12 cellular contexts compared by ENCODE assay signal in the genomic region with DNA sequence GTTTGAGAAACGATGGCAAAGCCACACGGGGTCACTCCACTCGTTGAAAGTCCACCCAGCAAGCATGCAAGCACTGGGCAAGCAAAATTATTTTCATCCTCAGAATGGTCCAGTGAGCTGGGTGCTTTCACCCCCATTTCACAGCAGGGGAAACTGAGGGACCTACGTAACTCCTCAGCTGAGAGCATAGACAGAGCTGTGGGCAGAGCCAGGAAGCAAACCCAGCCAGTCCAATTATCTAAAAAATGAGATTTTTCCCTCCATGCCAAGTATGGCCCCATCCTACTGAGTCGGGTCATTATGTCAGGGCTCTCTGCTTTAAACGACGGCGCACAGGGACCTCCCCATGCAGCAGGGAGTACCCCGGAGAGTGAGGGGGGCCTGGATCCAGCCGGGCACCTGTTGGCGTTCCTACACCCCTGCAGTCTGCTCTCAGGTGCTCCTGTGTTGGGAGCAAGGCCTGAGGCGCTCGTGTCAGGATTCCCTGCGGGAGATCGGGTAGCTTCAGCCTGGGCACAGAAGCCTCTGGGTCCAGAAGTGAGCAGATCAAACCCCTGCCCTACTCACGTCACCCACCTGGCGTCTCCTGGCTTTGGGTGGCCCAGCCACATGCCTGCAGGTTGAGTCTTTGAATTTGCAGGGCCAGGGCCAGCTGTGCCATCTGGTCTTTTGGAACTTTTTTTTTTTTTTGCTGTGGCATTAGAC. TPM values are rescaled to one million over a fixed set of nuclear protein-coding genes. Genes with fewer than 3 reads are reported as not detected.
A peak's percentile ranks its signal among the peaks of the same experiment; 100 is the strongest.
DNase-seq lines count a peak whose midpoint lies in the region; ATAC-seq and TF ChIP-seq lines count a peak whose summit lies in the region.
"Had no signal": no experiment of that assay in that cellular context is flagged by ENCODE, and none has a peak within 500 bp of the region (broad histone marks: within the 10 kb centered on the region; RNA-seq: fewer than 3 reads in every experiment).

No MANE protein-coding gene starts in this region.

- ATAC-seq in SK-N-SH treated with all-trans-retinoic acid at 6 μM for 48 hours (no peak), omental fat pad (ENCODE audit: low FRiP score) (no peak)

- H3K36me3 ChIP-seq in SK-N-SH (replicated peaks in 1 of 2; ENCODE audit: control insufficient read depth in 1 of 2, insufficient read depth in 2 of 2, low read length in 1 of 2) (no peaks in the 10 kb centered on the region), brain microvascular endothelial cell (replicated peaks) (no peaks in the 10 kb centered on the region), tibial nerve (no peaks in the 10 kb centered on the region)

- TF ChIP-seq EP300 in SK-N-SH (IDR thresholded peaks at IDR 0.05; ENCODE audit: borderline replicate concordance in 1 of 2, low read depth in 1 of 2, low read length in 1 of 2): no peak
- no peak for TF ChIP-seq EP300 in tibial nerve (IDR thresholded peaks at IDR 0.05)

- H3K27ac ChIP-seq in SK-N-SH (ENCODE audit: low read depth in 2 of 2, low read length in 1 of 2): peak overlapping the region; percentile 78 to 95
- peak overlapping the region; percentile 78 for H3K27ac ChIP-seq in brain microvascular endothelial cell
- peak overlapping the region; percentile 59 to 89 (median 71) for H3K27ac ChIP-seq in tibial nerve
- H3K27ac ChIP-seq: parathyroid adenoma had no signal

- DNase-seq in SK-N-SH (no peak), brain microvascular endothelial cell (no peak), mesothelial cell of epicardium (ENCODE audit: low spot score in 2 of 2, unreplicated experiment in 2 of 2) (no peak), tibial nerve (ENCODE audit: low spot score in 2 of 2) (no peak), omental fat pad (ENCODE audit: low spot score) (no peak), SKM-1 treated with dmso at 0.1 percent for 144 hours (lab: John Stamatoyannopoulos, UW; ENCODE audit: unreplicated experiment) (no peak)
- DNase-seq in activated CD4-positive, alpha-beta T cell treated with anti-CD3 and anti-CD28 coated beads, Interleukin-2, amount 10 ng/mL, durations not matched to agents 7 days and 5 days: no peak
- DNase-seq: 8988T; activated naive CD8-positive, alpha-beta T cell treated with anti-CD3 and anti-CD28 coated beads, Interleukin-2, amount 10 ng/mL, durations not matched to agents 7 days and 5 days had no signal

- H3K4me2 ChIP-seq in SK-N-SH: peak overlapping the region; percentile 70

- H3K27ac Mint-ChIP-seq in mesothelial cell of epicardium: peak overlapping the region; percentile 21
- H3K27ac Mint-ChIP-seq in activated CD4-positive, alpha-beta T cell treated with anti-CD3 and anti-CD28 coated beads, Interleukin-2, amount 10 ng/mL, durations not matched to agents 7 days and 5 days: no peak overlapping the region
- H3K27ac Mint-ChIP-seq: activated naive CD8-positive, alpha-beta T cell treated with anti-CD3 and anti-CD28 coated beads, Interleukin-2, amount 10 ng/mL, durations not matched to agents 7 days and 5 days had no signal

- TF ChIP-seq CTCF in SK-N-SH (IDR thresholded peaks at IDR 0.05): no peak
- no peak for TF ChIP-seq CTCF in brain microvascular endothelial cell (IDR thresholded peaks at IDR 0.05; ENCODE audit: low read depth, low read length, missing control alignments)
- TF ChIP-seq CTCF in mesothelial cell of epicardium (IDR thresholded peaks at IDR 0.05; ENCODE audit: unreplicated experiment): no peak
- no peak for TF ChIP-seq CTCF in tibial nerve (IDR thresholded peaks at IDR 0.05)
- no peak for TF ChIP-seq CTCF in omental fat pad (IDR thresholded peaks at IDR 0.05)

- H2AFZ ChIP-seq in SK-N-SH (ENCODE audit: low read depth): peak overlapping the region; percentile 17; the same call in 1 of the 2 replicates
- H2AFZ ChIP-seq: parathyroid adenoma had no signal

- TF ChIP-seq POLR2A in tibial nerve (IDR thresholded peaks at IDR 0.05): no peak

- H3K9ac ChIP-seq in SK-N-SH: peak overlapping the region; percentile 64
- H3K9ac ChIP-seq: parathyroid adenoma had no signal

- no peaks in the 10 kb centered on the region for H3K9me3 Mint-ChIP-seq in mesothelial cell of epicardium
- H3K9me3 Mint-ChIP-seq in activated CD4-positive, alpha-beta T cell treated with anti-CD3 and anti-CD28 coated beads, Interleukin-2, amount 10 ng/mL, durations not matched to agents 7 days and 5 days: peaks cover 2% of the 10 kb centered on the region

- CTCF ChIA-PET in SK-N-SH (lab: Yijun Ruan, JAX): no interaction called here
- CTCF ChIA-PET in activated CD4-positive, alpha-beta T cell treated with anti-CD3 and anti-CD28 coated beads, Interleukin-2, amount 10 ng/mL, durations not matched to agents 7 days and 5 days (lab: Charles Lee): no interaction called here

- peaks cover 16% of the 10 kb centered on the region for H3K79me2 ChIP-seq in SK-N-SH (ENCODE audit: insufficient read depth)
- H3K79me2 ChIP-seq: parathyroid adenoma had no signal

- H3K27me3 Mint-ChIP-seq in mesothelial cell of epicardium (ENCODE audit: low read depth): no peaks in the 10 kb centered on the region
- H3K27me3 Mint-ChIP-seq in activated CD4-positive, alpha-beta T cell treated with anti-CD3 and anti-CD28 coated beads, Interleukin-2, amount 10 ng/mL, durations not matched to agents 7 days and 5 days: no peaks in the 10 kb centered on the region

- no peaks in the 10 kb centered on the region for H4K20me1 ChIP-seq in SK-N-SH (ENCODE audit: insufficient read depth)

- POLR2A ChIA-PET in SK-N-SH (lab: Yijun Ruan, JAX): no interaction called here
- POLR2A ChIA-PET in activated CD4-positive, alpha-beta T cell treated with anti-CD3 and anti-CD28 coated beads, Interleukin-2, amount 10 ng/mL, durations not matched to agents 7 days and 5 days (lab: Charles Lee): no interaction called here

- TF ChIP-seq RAD21 in SK-N-SH (IDR thresholded peaks at IDR 0.05; ENCODE audit: low read length): no peak

- H3K36me3 Mint-ChIP-seq in mesothelial cell of epicardium: no peaks in the 10 kb centered on the region
- peaks cover 2% of the 10 kb centered on the region for H3K36me3 Mint-ChIP-seq in activated CD4-positive, alpha-beta T cell treated with anti-CD3 and anti-CD28 coated beads, Interleukin-2, amount 10 ng/mL, durations not matched to agents 7 days and 5 days (ENCODE audit: low read depth)
- H3K36me3 Mint-ChIP-seq: activated naive CD8-positive, alpha-beta T cell treated with anti-CD3 and anti-CD28 coated beads, Interleukin-2, amount 10 ng/mL, durations not matched to agents 7 days and 5 days had no signal

- H3K9me2 ChIP-seq in SK-N-SH: no peaks in the 10 kb centered on the region

- H3K27me3 ChIP-seq in SK-N-SH (ENCODE audit: insufficient read depth): no peaks in the 10 kb centered on the region
- no peaks in the 10 kb centered on the region for H3K27me3 ChIP-seq in brain microvascular endothelial cell (replicated peaks)
- no peaks in the 10 kb centered on the region for H3K27me3 ChIP-seq in tibial nerve

- in situ Hi-C loops in brain microvascular endothelial cell (cut with HindIII; ENCODE audit: low pct_ligation_motif_present, low sequenced_read_pairs): no loop called here

- H3K4me1 Mint-ChIP-seq in mesothelial cell of epicardium: peaks cover 29% of the 10 kb centered on the region
- H3K4me1 Mint-ChIP-seq in activated CD4-positive, alpha-beta T cell treated with anti-CD3 and anti-CD28 coated beads, Interleukin-2, amount 10 ng/mL, durations not matched to agents 7 days and 5 days: no peaks in the 10 kb centered on the region
- H3K4me1 Mint-ChIP-seq: activated naive CD8-positive, alpha-beta T cell treated with anti-CD3 and anti-CD28 coated beads, Interleukin-2, amount 10 ng/mL, durations not matched to agents 7 days and 5 days had no signal

- peak overlapping the region in 1 of 2 experiments; percentile 27; a peak in 1 of 4 replicates for H3K4me3 ChIP-seq in SK-N-SH (ENCODE audit: low read depth in 2 of 2, low read length in 1 of 2)
- no peak overlapping the region for H3K4me3 ChIP-seq in brain microvascular endothelial cell (ENCODE audit: low read depth, low read length)
- H3K4me3 ChIP-seq in tibial nerve: peak overlapping the region in 1 of 4 donors; percentile 37

- peaks cover 14% of the 10 kb centered on the region for H3F3A ChIP-seq in SK-N-SH (replicated peaks; ENCODE audit: insufficient read depth)

- H3K9me3 ChIP-seq in SK-N-SH (no peaks in the 10 kb centered on the region), tibial nerve (no peaks in the 10 kb centered on the region)

- H3K4me1 ChIP-seq in SK-N-SH (ENCODE audit: control insufficient read depth in 1 of 2, insufficient read depth in 2 of 2, low read depth in 1 of 2, low read length in 1 of 2): peaks cover 32 to 42% of the 10 kb centered on the region in 2 experiments; a peak in 3 of 4 replicates
- H3K4me1 ChIP-seq in tibial nerve: peaks cover 0 to 67% (median 34%) of the 10 kb centered on the region in 4 donors
- H3K4me1 ChIP-seq: parathyroid adenoma had no signal

- 83% methylated on average over 4 of the region's 17 CpGs for WGBS in SK-N-SH (ENCODE audit: low lambda C conversion rate)
- WGBS in tibial nerve, 2 donors: 46 to 74% methylated on average over 10 to 17 of the region's 17 CpGs

- H3K4me3 Mint-ChIP-seq in mesothelial cell of epicardium: no peak overlapping the region
- H3K4me3 Mint-ChIP-seq in activated CD4-positive, alpha-beta T cell treated with anti-CD3 and anti-CD28 coated beads, Interleukin-2, amount 10 ng/mL, durations not matched to agents 7 days and 5 days: no peak overlapping the region
- H3K4me3 Mint-ChIP-seq: activated naive CD8-positive, alpha-beta T cell treated with anti-CD3 and anti-CD28 coated beads, Interleukin-2, amount 10 ng/mL, durations not matched to agents 7 days and 5 days had no signal

TF ChIP-seq in SK-N-SH, 30 proteins besides CTCF, POLR2A, EP300 and RAD21 (continues in another document):
- no peak for TF ChIP-seq RCOR1 (IDR thresholded peaks at IDR 0.05; ENCODE audit: low read length)
- no peak for TF ChIP-seq MXI1 (IDR thresholded peaks at IDR 0.05; ENCODE audit: low read depth, low read length)
- TF ChIP-seq YY1 (IDR thresholded peaks at IDR 0.05; ENCODE audit: low read depth): no peak
- TF ChIP-seq POLR2AphosphoS5 (IDR thresholded peaks at IDR 0.05; ENCODE audit: low read depth, low read length): no peak

TF ChIP-seq in SK-N-SH treated with all-trans-retinoic acid at 6 μM for 48 hours, 23 proteins besides CTCF, POLR2A, EP300 and RAD21 (continues in another document):
- TF ChIP-seq ISL1 (CRISPR knock-in tag; IDR thresholded peaks at IDR 0.05) (no peak), TOX (CRISPR knock-in tag; IDR thresholded peaks at IDR 0.05; ENCODE audit: borderline replicate concordance) (no peak), PPARA (CRISPR knock-in tag; IDR thresholded peaks at IDR 0.05; ENCODE audit: borderline replicate concordance) (no peak)

RNA-seq across cellular contexts. Expression of a gene that starts 17.3 kb away (rescaled TPM):
- 10.2 and 19.5 TPM in 2 replicates for polyA plus RNA-seq in SK-N-SH (2012; rRNA removed)
- 11.9 and 18.3 TPM in 2 replicates for polyA plus RNA-seq in SK-N-SH (2012; cell fraction: cytosol; rRNA removed)
- polyA plus RNA-seq in SK-N-SH (2012; cell fraction: nucleus; rRNA removed): 7.8 and 10.7 TPM in 2 replicates
- total RNA-seq in mesothelial cell of epicardium (17.8 to 19.6 TPM (median 18.6 TPM) in 3 replicates), tibial nerve (100 to 1,000 TPM in 3 of 4 donors, 10 to 100 TPM in 1; 72.5 to 140 (median 106) TPM), omental fat pad (100 to 1,000 TPM in 2 of 4 donors, 10 to 100 TPM in 2; 90.8 to 141 (median 116) TPM)
- not detected for total RNA-seq in activated CD4-positive, alpha-beta T cell treated with anti-CD3 and anti-CD28 coated beads, Interleukin-2, amount 10 ng/mL, durations not matched to agents 7 days and 5 days
- total RNA-seq: activated naive CD8-positive, alpha-beta T cell treated with anti-CD3 and anti-CD28 coated beads, Interleukin-2, amount 10 ng/mL, durations not matched to agents 7 days and 5 days; dermis microvascular lymphatic vessel endothelial cell had no signal

Comparison
In these comparisons a context has a peak if more than half of its experiments do, and no peak if none do; other contexts are left out.
1. RNA of a gene that starts 17.3 kb away (total RNA-seq): 90.8 to 141 TPM in omental fat pad, 72.5 to 140 TPM in tibial nerve and 17.8 to 19.6 TPM in mesothelial cell of epicardium; not detected in activated CD4-positive, alpha-beta T cell treated with anti-CD3 and anti-CD28 coated beads, Interleukin-2, amount 10 ng/mL, durations not matched to agents 7 days and 5 days; every median in the first group is over 10 times any median in the second.
2. Peak in every context shown above with its lines, with median percentiles within 50 percentile points of each other: H3K27ac ChIP-seq.